ENCODE assay signal across 8 cellular contexts in the genomic region with DNA sequence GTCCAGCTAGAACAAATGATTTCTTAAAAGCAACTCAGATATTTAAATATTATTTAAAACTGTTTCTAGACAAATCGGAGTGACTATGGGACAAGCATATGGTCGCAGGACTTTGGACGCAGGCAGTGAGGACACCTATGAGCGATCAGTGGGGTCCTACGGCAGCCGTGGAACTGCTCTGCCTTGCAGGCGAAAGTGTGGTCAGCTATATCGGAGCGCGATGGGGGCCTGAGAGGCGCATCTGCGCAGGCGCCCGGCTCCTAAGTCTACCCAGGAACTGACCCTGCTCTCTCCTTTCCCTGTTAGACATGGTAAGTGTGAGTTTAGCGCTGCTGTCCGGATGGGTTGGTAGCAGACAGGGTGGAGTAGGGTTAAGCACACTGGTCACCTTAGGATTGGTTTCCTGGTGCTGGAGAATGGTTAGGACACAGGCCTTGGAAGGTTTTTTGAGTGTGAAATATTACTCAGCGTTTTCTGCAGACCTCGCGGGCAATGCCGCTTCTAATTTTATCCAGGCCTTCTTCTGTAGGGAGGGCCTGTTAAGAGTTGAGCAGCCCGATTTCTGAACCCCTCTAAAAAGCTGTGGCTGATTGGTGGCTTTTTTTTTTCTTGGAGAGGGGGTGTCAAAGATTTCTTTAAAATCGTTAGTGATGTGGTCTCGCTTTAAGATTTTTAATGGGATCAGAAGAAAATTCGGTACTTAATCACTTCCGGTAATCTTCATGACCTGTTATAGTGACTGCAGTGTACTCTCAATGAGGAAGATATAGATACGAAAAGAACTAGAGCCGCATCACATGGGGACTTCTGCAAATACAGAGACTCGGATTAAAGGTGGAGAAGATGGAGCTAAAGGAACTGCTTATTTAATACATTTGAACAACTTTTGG. TPM values are rescaled to one million over a fixed set of nuclear protein-coding genes. Genes with fewer than 3 reads are reported as not detected.
DNase-seq lines count a peak whose midpoint lies in the region; ATAC-seq and TF ChIP-seq lines count a peak whose summit lies in the region.

A gene (plus strand): TSS at position 293 of the 890 bp plus-strand sequence. CDS start 16 bp downstream, at position 309.

- ATAC-seq in GM19438 (IDR thresholded peaks at IDR 0.05; ENCODE audit: low read depth, unreplicated experiment) = peak; percentile 69
- ATAC-seq in HG03575 (IDR thresholded peaks at IDR 0.05; ENCODE audit: extremely low read depth, insufficient number of reproducible peaks, low FRiP score, unreplicated experiment) = peak; percentile 50

- no peaks in the 10 kb centered on the region for H3K27me3 Mint-ChIP-seq in activated CD4-positive, alpha-beta memory T cell treated with anti-CD3 and anti-CD28 coated beads for 36 hours

- H3K27ac Mint-ChIP-seq in activated CD4-positive, alpha-beta memory T cell treated with anti-CD3 and anti-CD28 coated beads for 36 hours = peak within 1 kb of the TSS; percentile 97

- under 1% methylated on average over 28 of the region's 28 CpGs for WGBS in liver

- CTCF ChIA-PET in activated CD4-positive, alpha-beta memory T cell treated with anti-CD3 and anti-CD28 coated beads for 36 hours (lab: Charles Lee) = interaction anchor here (1.6 kb wide), 1 partner anchor 1014 kb away, joined by 5 read pairs; no protein-coding TSS in a partner anchor

- peak within 1 kb of the TSS; percentile 92 to 94 for H3K9ac ChIP-seq in liver (ENCODE audit: low read depth in 1 of 2, low read length in 2 of 2)

- peaks cover 0 to 3% (median 0%) of the 10 kb centered on the region in 4 donors for H3K36me3 ChIP-seq in liver (ENCODE audit: control insufficient read depth in 4 of 4, insufficient read depth in 3 of 4, low read depth in 1 of 4, low read length in 3 of 4)

- peak; percentile 7 to 33 for TF ChIP-seq RAD21 in liver (IDR thresholded peaks at IDR 0.05)

- peaks cover 28% of the 10 kb centered on the region for H3K4me1 Mint-ChIP-seq in activated CD4-positive, alpha-beta memory T cell treated with anti-CD3 and anti-CD28 coated beads for 36 hours (ENCODE audit: low read depth)

- DNase-seq in CD1c-positive myeloid dendritic cell (ENCODE audit: extremely low spot score) = peak; percentile 97
- DNase-seq in NCI-H82 treated with DMSO at 0.1 percent for 48 hours (lab: John Stamatoyannopoulos, UW; ENCODE audit: unreplicated experiment) = peak; percentile 91
- DNase-seq in activated CD4-positive, alpha-beta memory T cell treated with anti-CD3 and anti-CD28 coated beads for 36 hours = peak; percentile 96
- DNase-seq in dorsolateral prefrontal cortex = peak; percentile 92 to 98 (median 96)
- DNase-seq in stimulated activated CD4-positive, alpha-beta T cell treated with anti-CD3 and anti-CD28 coated beads, Interleukin-4, amount 100 ng/mL, for 24 hours = peak; percentile 96

- peaks cover 50% of the 10 kb centered on the region for H3K36me3 Mint-ChIP-seq in activated CD4-positive, alpha-beta memory T cell treated with anti-CD3 and anti-CD28 coated beads for 36 hours

- H3K9me3 ChIP-seq in liver (ENCODE audit: control insufficient read depth in 4 of 4, low read length in 3 of 4) = no peaks in the 10 kb centered on the region

- H3K4me3 Mint-ChIP-seq in activated CD4-positive, alpha-beta memory T cell treated with anti-CD3 and anti-CD28 coated beads for 36 hours = peak within 1 kb of the TSS; percentile 99

- peak within 1 kb of the TSS; percentile 26 to 95 (median 87) for H3K27ac ChIP-seq in dorsolateral prefrontal cortex
- H3K27ac ChIP-seq in liver (ENCODE audit: low read depth in 1 of 2, low read length in 2 of 2) = peak within 1 kb of the TSS; percentile 80 to 92

- POLR2A ChIA-PET in activated CD4-positive, alpha-beta memory T cell treated with anti-CD3 and anti-CD28 coated beads for 36 hours (lab: Charles Lee) = interaction anchor here (0.7 to 2.4 kb wide), 5 partner anchors 10 to 1014 kb away, joined by 3 to 20 read pairs (median 5); a partner anchor contains a TSS

- H3K27me3 ChIP-seq in dorsolateral prefrontal cortex (no peaks in the 10 kb centered on the region), liver (ENCODE audit: control insufficient read depth in 4 of 4, insufficient read depth in 4 of 4, low read length in 3 of 4) (no peaks in the 10 kb centered on the region)

- H3K4me3 ChIP-seq in dorsolateral prefrontal cortex (peak within 1 kb of the TSS; percentile 52 to 96 (median 82)), liver (ENCODE audit: low read depth in 1 of 3, low read length in 3 of 3) (peak within 1 kb of the TSS; percentile 59 to 91 (median 89))

- TF ChIP-seq CTCF in dorsolateral prefrontal cortex (IDR thresholded peaks at IDR 0.05 in 54 of 56, conservative IDR thresholded peaks at IDR 0.05 in 2 of 56; ENCODE audit: low read depth in 1 of 56, partially characterized antibody in 56 of 56) (peak in 28 of 56 donors; percentile 7 to 46 (median 22)), liver (IDR thresholded peaks at IDR 0.05; ENCODE audit: low read depth, low read length, missing input control) (no peak)

- no peaks in the 10 kb centered on the region for H3K9me3 Mint-ChIP-seq in activated CD4-positive, alpha-beta memory T cell treated with anti-CD3 and anti-CD28 coated beads for 36 hours

- peaks cover 8 to 45% (median 34%) of the 10 kb centered on the region in 4 donors for H3K4me1 ChIP-seq in liver (ENCODE audit: control insufficient read depth in 4 of 4, insufficient read depth in 4 of 4, low read length in 3 of 4)

- intact Hi-C loops in activated CD4-positive, alpha-beta memory T cell treated with anti-CD3 and anti-CD28 coated beads for 36 hours (cut with micrococcal nuclease) = loop anchor here (1.0 to 10.0 kb wide), 6 partner anchors 62 to 1897 kb away; a partner anchor contains a TSS
- intact Hi-C loops in dorsolateral prefrontal cortex (cut with DNase I) = loop anchor here (1.0 to 5.0 kb wide), 2 partner anchors 59 to 62 kb away; a partner anchor contains a TSS

TF ChIP-seq in liver, 16 proteins besides CTCF, POLR2A, EP300 and RAD21 (continues in another document):
- TF ChIP-seq YY1 (IDR thresholded peaks at IDR 0.05) (peak; percentile 92), GABPA (IDR thresholded peaks at IDR 0.05 in 1 of 2, conservative IDR thresholded peaks at IDR 0.05 in 1 of 2) (peak in 1 of 2 donors; percentile 32), NR2F2 (IDR thresholded peaks at IDR 0.05) (peak; percentile 10), JUND (IDR thresholded peaks at IDR 0.05) (peak in 1 of 2 donors; percentile 34), SP1 (IDR thresholded peaks at IDR 0.05) (peak; percentile 84), HNF4A (conservative IDR thresholded peaks at IDR 0.05) (peak; percentile 95), FOXA1 (IDR thresholded peaks at IDR 0.05) (no peak), TAF1 (conservative IDR thresholded peaks at IDR 0.05) (peak; percentile 99), EGR1 (IDR thresholded peaks at IDR 0.05; ENCODE audit: low read depth in 2 of 2) (no peak), FOXA2 (IDR thresholded peaks at IDR 0.05) (no peak), HNF4G (IDR thresholded peaks at IDR 0.05) (peak; percentile 80), RXRA (IDR thresholded peaks at IDR 0.05) (peak in 1 of 2 donors; percentile 59)
- TF ChIP-seq, protein P1, sequence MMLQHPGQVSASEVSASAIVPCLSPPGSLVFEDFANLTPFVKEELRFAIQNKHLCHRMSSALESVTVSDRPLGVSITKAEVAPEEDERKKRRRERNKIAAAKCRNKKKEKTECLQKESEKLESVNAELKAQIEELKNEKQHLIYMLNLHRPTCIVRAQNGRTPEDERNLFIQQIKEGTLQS (IDR thresholded peaks at IDR 0.05) = peak; percentile 35
- TF ChIP-seq, protein P2, sequence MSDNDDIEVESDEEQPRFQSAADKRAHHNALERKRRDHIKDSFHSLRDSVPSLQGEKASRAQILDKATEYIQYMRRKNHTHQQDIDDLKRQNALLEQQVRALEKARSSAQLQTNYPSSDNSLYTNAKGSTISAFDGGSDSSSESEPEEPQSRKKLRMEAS (IDR thresholded peaks at IDR 0.05) = peak; percentile 98
- TF ChIP-seq, protein P3, sequence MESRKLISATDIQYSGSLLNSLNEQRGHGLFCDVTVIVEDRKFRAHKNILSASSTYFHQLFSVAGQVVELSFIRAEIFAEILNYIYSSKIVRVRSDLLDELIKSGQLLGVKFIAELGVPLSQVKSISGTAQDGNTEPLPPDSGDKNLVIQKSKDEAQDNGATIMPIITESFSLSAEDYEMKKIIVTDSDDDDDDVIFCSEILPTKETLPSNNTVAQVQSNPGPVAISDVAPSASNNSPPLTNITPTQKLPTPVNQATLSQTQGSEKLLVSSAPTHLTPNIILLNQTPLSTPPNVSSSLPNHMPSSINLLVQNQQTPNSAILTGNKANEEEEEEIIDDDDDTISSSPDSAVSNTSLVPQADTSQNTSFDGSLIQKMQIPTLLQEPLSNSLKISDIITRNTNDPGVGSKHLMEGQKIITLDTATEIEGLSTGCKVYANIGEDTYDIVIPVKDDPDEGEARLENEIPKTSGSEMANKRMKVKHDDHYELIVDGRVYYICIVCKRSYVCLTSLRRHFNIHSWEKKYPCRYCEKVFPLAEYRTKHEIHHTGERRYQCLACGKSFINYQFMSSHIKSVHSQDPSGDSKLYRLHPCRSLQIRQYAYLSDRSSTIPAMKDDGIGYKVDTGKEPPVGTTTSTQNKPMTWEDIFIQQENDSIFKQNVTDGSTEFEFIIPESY (IDR thresholded peaks at IDR 0.05) = peak; percentile 80

RNA-seq across cellular contexts. Expression of the gene that starts here (rescaled TPM):
- total RNA-seq in activated CD4-positive, alpha-beta memory T cell treated with anti-CD3 and anti-CD28 coated beads for 36 hours = 100 to 1,000 TPM; 158 to 170 TPM
- total RNA-seq in dorsolateral prefrontal cortex (10 to 100 TPM; 41.2 to 78.9 (median 61.5) TPM), liver (10 to 100 TPM; 53.9 to 74.8 TPM)
- 10 to 100 TPM; 24.3 to 40.6 TPM for polyA plus RNA-seq in liver

Comparison
In these comparisons a context has a peak if more than half of its experiments do, and no peak if none do; other contexts are left out.
1. Peak in every context shown above with its lines: DNase-seq, ATAC-seq, H3K4me3 ChIP-seq and H3K27ac ChIP-seq.